ENCODE assay signal across 9 cellular contexts in the genomic region with DNA sequence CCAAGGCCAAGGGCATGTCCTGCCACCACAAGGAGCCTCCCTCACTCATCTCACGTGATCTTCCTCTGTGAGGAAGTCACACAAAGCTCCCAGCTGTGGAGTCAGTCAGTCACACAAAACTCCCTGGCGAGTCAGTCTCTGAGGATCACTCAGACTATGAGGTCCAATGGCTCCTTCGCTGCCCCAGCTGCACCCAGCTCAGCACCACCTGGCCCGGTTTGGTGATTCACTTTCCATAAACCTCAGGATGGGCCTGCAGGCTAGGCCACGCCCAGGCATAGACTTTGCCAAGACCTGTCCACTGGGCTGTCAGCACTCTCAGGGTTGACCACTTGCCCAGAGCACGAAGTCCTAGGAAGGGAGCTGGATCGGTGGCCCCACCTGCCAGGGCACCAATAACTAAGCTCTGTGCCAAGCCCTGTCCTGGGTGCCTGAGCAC.
DNase-seq lines count a peak whose midpoint lies in the region; ATAC-seq, FAIRE-seq and TF ChIP-seq lines count a peak whose summit lies in the region.
"Had no signal": no experiment of that assay in that cellular context is flagged by ENCODE, and none has a peak within 500 bp of the region (broad histone marks: within the 10 kb centered on the region; RNA-seq: fewer than 3 reads in every experiment).

No MANE protein-coding gene starts in this region.

- H3K27me3 ChIP-seq in PC-3 (ENCODE audit: low read length) (no peaks in the 10 kb centered on the region), fibroblast of lung (ENCODE audit: control insufficient read depth, insufficient read depth, low read length) (no peaks in the 10 kb centered on the region), ovary (no peaks in the 10 kb centered on the region)
- H3K27me3 ChIP-seq: cardiac muscle cell had no signal

- H4K20me1 ChIP-seq in PC-3 (ENCODE audit: low read length) (no peaks in the 10 kb centered on the region), fibroblast of lung (ENCODE audit: control insufficient read depth, extremely low read depth, insufficient read depth, low read length) (no peaks in the 10 kb centered on the region)

- H3F3A ChIP-seq in PC-3 (ENCODE audit: low read length, unreplicated experiment) = no peaks in the 10 kb centered on the region

- H3K9ac ChIP-seq in PC-3 (ENCODE audit: low read length) (no peak overlapping the region), fibroblast of lung (ENCODE audit: insufficient read depth, low read length) (no peak overlapping the region)

- H3K36me3 ChIP-seq in PC-3 (ENCODE audit: low read depth, low read length) (no peaks in the 10 kb centered on the region), fibroblast of lung (ENCODE audit: control insufficient read depth, insufficient read depth, low read length) (no peaks in the 10 kb centered on the region), ovary (no peaks in the 10 kb centered on the region)
- H3K36me3 ChIP-seq: cardiac muscle cell had no signal

- BruUV-seq in PC-3 (replicated peaks; lab: Mats Ljungman, UMichigan) = no TSS peak

- peak; percentile 93 for ATAC-seq in PC-3
- no peak for ATAC-seq in GM19395 (IDR thresholded peaks at IDR 0.05; ENCODE audit: unreplicated experiment)

- H3K36me3 Mint-ChIP-seq in activated T-helper 1 cell treated with anti-CD3 and anti-CD28 coated beads, Interleukin-12 subunit alpha, Interleukin-12 subunit beta, Interleukin-2, Interleukin-4 antibody, amounts not matched to agents 30 ng/mL and 10 ng/mL and 1 ng/mL, durations not matched to agents 14 hours and 24 hours and 36 hours (ENCODE audit: low read depth) = no peaks in the 10 kb centered on the region

- POLR2A ChIA-PET in PC-3 (lab: Charles Lee; ENCODE audit: unreplicated experiment) = interaction anchor here (0.6 kb wide), 1 partner anchor 153 kb away, joined by 3 read pairs; no protein-coding TSS in a partner anchor

- TF ChIP-seq EP300 in ovary (IDR thresholded peaks at IDR 0.05) = no peak

- no peak overlapping the region for H3K4me2 ChIP-seq in PC-3 (ENCODE audit: low read length)
- H3K4me2 ChIP-seq in fibroblast of lung (ENCODE audit: extremely low read depth, insufficient read depth, low read length) = no peak overlapping the region

- no peak overlapping the region for H3K4me3 Mint-ChIP-seq in activated T-helper 1 cell treated with anti-CD3 and anti-CD28 coated beads, Interleukin-12 subunit alpha, Interleukin-12 subunit beta, Interleukin-2, Interleukin-4 antibody, amounts not matched to agents 30 ng/mL and 10 ng/mL and 1 ng/mL, durations not matched to agents 14 hours and 24 hours and 36 hours

- H2AFZ ChIP-seq in PC-3 (ENCODE audit: low read length) (no peak overlapping the region), fibroblast of lung (ENCODE audit: low read length) (no peak overlapping the region)

- H3K27ac ChIP-seq in PC-3 (ENCODE audit: low read length) = peak overlapping the region; percentile 58
- no peak overlapping the region for H3K27ac ChIP-seq in fibroblast of lung (ENCODE audit: insufficient read depth, low read length)
- no peak overlapping the region for H3K27ac ChIP-seq in ovary
- H3K27ac ChIP-seq: cardiac muscle cell had no signal

- no peak overlapping the region for H3K27ac Mint-ChIP-seq in activated T-helper 1 cell treated with anti-CD3 and anti-CD28 coated beads, Interleukin-12 subunit alpha, Interleukin-12 subunit beta, Interleukin-2, Interleukin-4 antibody, amounts not matched to agents 30 ng/mL and 10 ng/mL and 1 ng/mL, durations not matched to agents 14 hours and 24 hours and 36 hours

- H3K79me2 ChIP-seq in PC-3 (ENCODE audit: low read length) = no peaks in the 10 kb centered on the region
- H3K79me2 ChIP-seq in fibroblast of lung (ENCODE audit: control insufficient read depth, insufficient read depth, low read length) = no peaks in the 10 kb centered on the region

- 53 to 71% (median 62%) methylated on average over 7 of the region's 7 CpGs for WGBS in ovary, 3 donors

- no peaks in the 10 kb centered on the region for H3K9me3 ChIP-seq in PC-3 (ENCODE audit: low read length)
- no peaks in the 10 kb centered on the region for H3K9me3 ChIP-seq in fibroblast of lung (ENCODE audit: control insufficient read depth, insufficient read depth, low read depth, low read length)
- no peaks in the 10 kb centered on the region for H3K9me3 ChIP-seq in ovary

- CTCF ChIA-PET in PC-3 (lab: Charles Lee) = no interaction called here

- H3K4me1 Mint-ChIP-seq in activated T-helper 1 cell treated with anti-CD3 and anti-CD28 coated beads, Interleukin-12 subunit alpha, Interleukin-12 subunit beta, Interleukin-2, Interleukin-4 antibody, amounts not matched to agents 30 ng/mL and 10 ng/mL and 1 ng/mL, durations not matched to agents 14 hours and 24 hours and 36 hours (ENCODE audit: low read depth) = no peaks in the 10 kb centered on the region

- FAIRE-seq in H54 (lab: Jason Lieb, UNC) = peak; percentile 84

- no peak overlapping the region for H3K4me3 ChIP-seq in PC-3 (ENCODE audit: low read length)
- H3K4me3 ChIP-seq in fibroblast of lung (replicated peaks in 1 of 4; ENCODE audit: control extremely low read depth in 1 of 4, insufficient read depth in 1 of 4, low read depth in 3 of 4, low read length in 4 of 4) = no peak overlapping the region
- no peak overlapping the region for H3K4me3 ChIP-seq in ovary
- H3K4me3 ChIP-seq: cardiac muscle cell had no signal

- no peaks in the 10 kb centered on the region for H3K27me3 Mint-ChIP-seq in activated T-helper 1 cell treated with anti-CD3 and anti-CD28 coated beads, Interleukin-12 subunit alpha, Interleukin-12 subunit beta, Interleukin-2, Interleukin-4 antibody, amounts not matched to agents 30 ng/mL and 10 ng/mL and 1 ng/mL, durations not matched to agents 14 hours and 24 hours and 36 hours (ENCODE audit: insufficient read depth)

- H3K4me1 ChIP-seq in PC-3 (ENCODE audit: insufficient read depth, low read length) (peaks cover 23% of the 10 kb centered on the region), fibroblast of lung (ENCODE audit: control insufficient read depth, extremely low read depth, insufficient read depth, low read length) (no peaks in the 10 kb centered on the region), ovary (ENCODE audit: insufficient read depth) (no peaks in the 10 kb centered on the region)

- TF ChIP-seq CTCF in PC-3 (conservative IDR thresholded peaks at IDR 0.05; ENCODE audit: low read depth, low read length) (no peak), fibroblast of lung (conservative IDR thresholded peaks at IDR 0.05 in 1 of 2, IDR thresholded peaks at IDR 0.05 in 1 of 2; ENCODE audit: low read depth in 1 of 2, low read length in 2 of 2) (no peak), ovary (IDR thresholded peaks at IDR 0.05) (no peak)

- H3K9me3 Mint-ChIP-seq in activated T-helper 1 cell treated with anti-CD3 and anti-CD28 coated beads, Interleukin-12 subunit alpha, Interleukin-12 subunit beta, Interleukin-2, Interleukin-4 antibody, amounts not matched to agents 30 ng/mL and 10 ng/mL and 1 ng/mL, durations not matched to agents 14 hours and 24 hours and 36 hours = no peaks in the 10 kb centered on the region

- intact Hi-C loops in PC-3 (cut with micrococcal nuclease) = loop anchor here (2.0 kb wide), 1 partner anchor 41 kb away; no protein-coding TSS in a partner anchor
- intact Hi-C loops in ovary (cut with DNase I) = no loop called here
- intact Hi-C loops in activated T-helper 1 cell treated with anti-CD3 and anti-CD28 coated beads, Interleukin-12 subunit alpha, Interleukin-12 subunit beta, Interleukin-2, Interleukin-4 antibody, amounts not matched to agents 30 ng/mL and 10 ng/mL and 1 ng/mL, durations not matched to agents 14 hours and 24 hours and 36 hours (cut with micrococcal nuclease) = no loop called here

- H3K9me2 ChIP-seq in PC-3 (replicated peaks; ENCODE audit: low read length) = no peaks in the 10 kb centered on the region

- DNase-seq in H54 (ENCODE audit: insufficient read length, low spot score) (peak; percentile 78), PC-3 (peak; percentile 90), fibroblast of lung (ENCODE audit: low read depth in 2 of 2) (peak; percentile 23 to 67), renal cortical epithelial cell (ENCODE audit: low read depth) (peak; percentile 73), ovary (no peak)
- no peak for DNase-seq in activated T-helper 1 cell treated with anti-CD3 and anti-CD28 coated beads, Interleukin-12 subunit alpha, Interleukin-12 subunit beta, Interleukin-2, Interleukin-4 antibody, amounts not matched to agents 30 ng/mL and 10 ng/mL and 1 ng/mL, durations not matched to agents 14 hours and 24 hours and 36 hours (ENCODE audit: low spot score)
- DNase-seq: activated CD4-positive, alpha-beta T cell treated with anti-CD3 and anti-CD28 coated beads, Interleukin-2, amount 50 U/mL, for 48 hours had no signal

- TF ChIP-seq POLR2A in H54 (IDR thresholded peaks at IDR 0.05; ENCODE audit: low read depth, low read length) (no peak), ovary (IDR thresholded peaks at IDR 0.05) (no peak)

Comparison
In these comparisons a context has a peak if more than half of its experiments do, and no peak if none do; other contexts are left out.
1. DNase-seq: peak in H54 (single experiment), PC-3 (single experiment), fibroblast of lung (2 of 2) and renal cortical epithelial cell (single experiment); none in ovary (0 of 5) and activated T-helper 1 cell treated with anti-CD3 and anti-CD28 coated beads, Interleukin-12 subunit alpha, Interleukin-12 subunit beta, Interleukin-2, Interleukin-4 antibody, amounts not matched to agents 30 ng/mL and 10 ng/mL and 1 ng/mL, durations not matched to agents 14 hours and 24 hours and 36 hours (single experiment).